ENCODE assay signal across 19 cellular contexts in the genomic region with DNA sequence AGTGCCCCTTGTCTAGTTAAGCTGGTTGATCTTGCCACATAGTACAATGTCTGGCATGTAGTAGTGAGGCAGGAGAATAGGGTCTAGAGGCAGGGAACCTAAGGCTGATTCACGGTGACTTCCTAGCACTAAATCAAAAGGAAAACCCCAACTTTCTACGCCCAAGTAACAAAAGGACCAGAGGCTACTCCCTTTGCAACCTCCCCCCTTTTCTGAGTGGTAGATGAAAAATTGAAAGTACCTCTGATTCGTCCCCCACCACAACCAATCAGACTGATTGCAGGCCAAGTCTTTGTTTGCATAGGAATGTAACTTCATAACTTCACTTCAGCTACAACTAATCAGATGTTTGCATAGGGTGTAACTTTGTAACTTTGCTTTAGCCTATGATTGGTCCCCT.
A peak's percentile ranks its signal among the peaks of the same experiment; 100 is the strongest.
DNase-seq lines count a peak whose midpoint lies in the region; ATAC-seq, FAIRE-seq and TF ChIP-seq lines count a peak whose summit lies in the region.
"Had no signal": no experiment of that assay in that cellular context is flagged by ENCODE, and none has a peak within 500 bp of the region (broad histone marks: within the 10 kb centered on the region; RNA-seq: fewer than 3 reads in every experiment).

No MANE protein-coding gene starts in this region.

- no peaks in the 10 kb centered on the region for H3K36me3 Mint-ChIP-seq in GM23338 (ENCODE audit: low read depth)
- no peaks in the 10 kb centered on the region for H3K36me3 Mint-ChIP-seq in astrocyte (ENCODE audit: low read depth, unreplicated experiment)
- no peaks in the 10 kb centered on the region for H3K36me3 Mint-ChIP-seq in endodermal cell (ENCODE audit: low read depth)

- intact Hi-C loops in right cardiac atrium (cut with DNase I), result no loop called here

- H3K9me3 Mint-ChIP-seq in GM23338 (no peaks in the 10 kb centered on the region), astrocyte (ENCODE audit: unreplicated experiment) (no peaks in the 10 kb centered on the region), endodermal cell (no peaks in the 10 kb centered on the region)
- H3K9me3 Mint-ChIP-seq: CD4-positive, alpha-beta T cell; HFFc6 had no signal

- H3K27me3 Mint-ChIP-seq in GM23338 (ENCODE audit: insufficient read depth, low read depth, poor library complexity) (peaks cover 7% of the 10 kb centered on the region), astrocyte (ENCODE audit: low read depth, unreplicated experiment) (no peaks in the 10 kb centered on the region), endodermal cell (ENCODE audit: insufficient read depth) (no peaks in the 10 kb centered on the region)

- H3K9me3 ChIP-seq in astrocyte (ENCODE audit: insufficient read depth, low read depth, low read length) (no peaks in the 10 kb centered on the region), endodermal cell (ENCODE audit: control insufficient read depth, low read length) (peaks cover 7% of the 10 kb centered on the region), right cardiac atrium (ENCODE audit: control insufficient read depth, low read length) (no peaks in the 10 kb centered on the region)

- H3K4me1 ChIP-seq in GM23338 (ENCODE audit: insufficient read depth), result peaks cover 32% of the 10 kb centered on the region
- H3K4me1 ChIP-seq in astrocyte (ENCODE audit: insufficient read depth, low read length), result no peaks in the 10 kb centered on the region
- peaks cover 11% of the 10 kb centered on the region for H3K4me1 ChIP-seq in endodermal cell (ENCODE audit: control insufficient read depth, insufficient read depth, low read length)
- H3K4me1 ChIP-seq in right cardiac atrium (ENCODE audit: control insufficient read depth, insufficient read depth, low read length), result no peaks in the 10 kb centered on the region

- H3K79me2 ChIP-seq in GM23338 (replicated peaks; ENCODE audit: insufficient read depth) (no peaks in the 10 kb centered on the region), astrocyte (ENCODE audit: insufficient read depth, low read length) (no peaks in the 10 kb centered on the region)

- H3K9me2 ChIP-seq in GM23338 (ENCODE audit: insufficient read depth), result no peaks in the 10 kb centered on the region

- H3K4me3 Mint-ChIP-seq in GM23338, result no peak overlapping the region
- H3K4me3 Mint-ChIP-seq in astrocyte (ENCODE audit: unreplicated experiment), result no peak overlapping the region
- no peak overlapping the region for H3K4me3 Mint-ChIP-seq in endodermal cell
- H3K4me3 Mint-ChIP-seq: B cell; CD4-positive, alpha-beta T cell; HFFc6 had no signal

- WGBS in endodermal cell (ENCODE audit: insufficient coverage in 1 of 2, insufficient read length in 1 of 2), 2 experiments, result 82% methylated on average over 3 of the region's 3 CpGs; no CpG with 5 or more reads in 1 of the 2 experiments
- WGBS in right cardiac atrium, result 83% methylated on average over 3 of the region's 3 CpGs

- TF ChIP-seq CTCF in GM23338 (conservative IDR thresholded peaks at IDR 0.05; ENCODE audit: low read depth in 2 of 2), result no peak
- no peak for TF ChIP-seq CTCF in astrocyte (IDR thresholded peaks at IDR 0.05; ENCODE audit: insufficient read depth, low read depth, low read length)
- TF ChIP-seq CTCF in endodermal cell (conservative IDR thresholded peaks at IDR 0.05), result no peak
- no peak for TF ChIP-seq CTCF in omental fat pad (IDR thresholded peaks at IDR 0.05)

- no peaks in the 10 kb centered on the region for H3F3A ChIP-seq in GM23338 (replicated peaks; ENCODE audit: low read depth)

- H3K4me2 ChIP-seq in GM23338 (0 out of 2 replicates have a peak overlapping the region, but pooled peaks have one; percentile 23), astrocyte (ENCODE audit: low read length) (no peak overlapping the region)

- no peaks in the 10 kb centered on the region for H4K20me1 ChIP-seq in GM23338 (replicated peaks; ENCODE audit: insufficient read depth)
- H4K20me1 ChIP-seq in astrocyte (ENCODE audit: insufficient read depth, low read length), result no peaks in the 10 kb centered on the region

- H3K4me3 ChIP-seq in GM23338 (no peak overlapping the region), astrocyte (ENCODE audit: insufficient read depth, low read depth, low read length) (no peak overlapping the region), endodermal cell (ENCODE audit: low read length) (no peak overlapping the region), right cardiac atrium (ENCODE audit: low read length) (no peak overlapping the region)

- H3K27ac Mint-ChIP-seq in GM23338, result no peak overlapping the region
- no peak overlapping the region for H3K27ac Mint-ChIP-seq in astrocyte (ENCODE audit: unreplicated experiment)
- peak overlapping the region; percentile 8 for H3K27ac Mint-ChIP-seq in endodermal cell
- H3K27ac Mint-ChIP-seq: B cell; CD4-positive, alpha-beta T cell; HFFc6 had no signal

- DNase-seq in A172 (ENCODE audit: low spot score) (peak; percentile 76), GM23338 (ENCODE audit: low spot score) (no peak), astrocyte (ENCODE audit: low read depth) (peak; percentile 12), endodermal cell (no peak), right cardiac atrium (no peak), omental fat pad (ENCODE audit: low spot score) (no peak)
- DNase-seq in stimulated activated CD4-positive, alpha-beta T cell treated with anti-CD3 and anti-CD28 coated beads, Interleukin-1b, Interleukin-23, amount 100 ng/mL, for 48 hours, result no peak
- no peak for DNase-seq in stimulated activated naive CD4-positive, alpha-beta T cell (lab: John Stamatoyannopoulos, UW)
- DNase-seq: C1 segment of cervical spinal cord; Calu3; CD4-positive, alpha-beta T cell; DMS 273 treated with DMSO at 0.1 percent for 48 hours; GOT3; HCEC 1CT; HFFc6 had no signal

- H3K27ac ChIP-seq in GM23338 (ENCODE audit: low read depth), result no peak overlapping the region
- no peak overlapping the region for H3K27ac ChIP-seq in astrocyte (ENCODE audit: low read depth, low read length)
- H3K27ac ChIP-seq in endodermal cell (ENCODE audit: low read depth, low read length), result no peak overlapping the region
- H3K27ac ChIP-seq in right cardiac atrium (ENCODE audit: low read length), result no peak overlapping the region

- H3K4me1 Mint-ChIP-seq in GM23338 (peaks cover 37% of the 10 kb centered on the region), astrocyte (ENCODE audit: low read depth, unreplicated experiment) (peaks cover 3% of the 10 kb centered on the region), endodermal cell (peaks cover 30% of the 10 kb centered on the region)
- H3K4me1 Mint-ChIP-seq: B cell had no signal

- no peak overlapping the region for H3K9ac ChIP-seq in astrocyte (ENCODE audit: low read length)
- H3K9ac ChIP-seq in endodermal cell (ENCODE audit: extremely low read depth, low read length, poor library complexity, severe bottlenecking), result no peak overlapping the region

- no peak overlapping the region for H2AFZ ChIP-seq in GM23338
- no peak overlapping the region for H2AFZ ChIP-seq in astrocyte (ENCODE audit: low read depth, low read length)

- H3K36me3 ChIP-seq in GM23338 (ENCODE audit: insufficient read depth), result no peaks in the 10 kb centered on the region
- no peaks in the 10 kb centered on the region for H3K36me3 ChIP-seq in astrocyte (ENCODE audit: insufficient read depth, low read length)
- no peaks in the 10 kb centered on the region for H3K36me3 ChIP-seq in endodermal cell (ENCODE audit: control insufficient read depth, insufficient read depth, low read length)

- ATAC-seq in GM23338, result no peak
- no peak for ATAC-seq in right cardiac atrium
- no peak for ATAC-seq in omental fat pad (ENCODE audit: low FRiP score)

- H3K27me3 ChIP-seq in GM23338 (ENCODE audit: insufficient read depth) (no peaks in the 10 kb centered on the region), astrocyte (ENCODE audit: insufficient read depth, low read length) (no peaks in the 10 kb centered on the region), endodermal cell (ENCODE audit: control insufficient read depth, insufficient read depth, low read length, poor library complexity, severe bottlenecking) (no peaks in the 10 kb centered on the region), right cardiac atrium (ENCODE audit: control insufficient read depth, insufficient read depth) (no peaks in the 10 kb centered on the region)

- no peak for FAIRE-seq in astrocyte (lab: Jason Lieb, UNC)
- FAIRE-seq: A204.1, GM12891, HTR-8/SVneo had no signal

Comparison
In these comparisons a context has a peak if more than half of its experiments do, and no peak if none do; other contexts are left out.
1. DNase-seq: peak in A172 (single experiment) and astrocyte (single experiment); none in GM23338 (single experiment), endodermal cell (single experiment), stimulated activated CD4-positive, alpha-beta T cell treated with anti-CD3 and anti-CD28 coated beads, Interleukin-1b, Interleukin-23, amount 100 ng/mL, for 48 hours (single experiment), right cardiac atrium (0 of 3), stimulated activated naive CD4-positive, alpha-beta T cell (0 of 6) and omental fat pad (single experiment).